1 cellular context compared by ENCODE assay signal in genomic region chr1:24635195-24635843, GRCh38.
TF ChIP-seq lines count a peak whose summit lies in the region.

No MANE protein-coding gene starts in this region.

TF ChIP-seq in GM12878, 131 proteins besides CTCF, POLR2A, EP300 and RAD21:
- TF ChIP-seq SKIL (IDR thresholded peaks at IDR 0.05; ENCODE audit: low read depth, poor library complexity, severe bottlenecking) (peak; percentile 23), SMC3 (IDR thresholded peaks at IDR 0.05; ENCODE audit: borderline replicate concordance, low read length) (peak; percentile 69; the same call in 1 of the 2 replicates), E2F4 (IDR thresholded peaks at IDR 0.05; ENCODE audit: low read depth, low read length) (no peak)
